In the genomic region with DNA sequence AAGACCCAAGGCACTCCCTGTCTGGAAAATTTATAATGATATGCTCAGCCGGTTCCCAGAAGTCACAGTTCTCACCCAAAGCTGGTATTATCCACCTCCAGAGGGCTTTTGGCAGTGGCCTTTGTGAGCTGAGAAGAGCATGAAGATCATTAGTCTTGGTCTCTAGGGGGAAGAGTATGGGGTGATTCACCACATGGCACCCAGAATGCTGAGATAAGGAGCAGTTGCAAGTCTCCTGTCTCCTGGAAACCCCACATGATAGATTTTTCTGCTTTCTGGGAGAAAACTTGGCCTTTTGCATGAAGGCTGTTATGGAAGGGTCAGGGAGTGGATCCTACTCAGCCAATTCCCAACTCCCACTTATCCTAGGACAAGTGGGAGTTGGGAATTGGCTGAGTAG, we compare ENCODE assay signal across 22 cellular contexts.
"Had no signal": no experiment of that assay in that cellular context is flagged by ENCODE, and none has a peak within 500 bp of the region (broad histone marks: within the 10 kb centered on the region; RNA-seq: fewer than 3 reads in every experiment).

No MANE protein-coding gene starts in this region.

- H3K9me3 ChIP-seq: body of pancreas, esophagus squamous epithelium, gastrocnemius medialis, left ventricle myocardium inferior, right lobe of liver, testis, uterus had no signal

- DNase-seq: activated CD4-positive, alpha-beta T cell treated with anti-CD3 and anti-CD28 coated beads for 1 hour; activated CD4-positive, alpha-beta T cell treated with anti-CD3 and anti-CD28 coated beads, Interleukin-2, amount 50 U/mL, for 1 hour; activated CD8-positive, alpha-beta T cell treated with anti-CD3 and anti-CD28 coated beads for 36 hours; activated T-cell treated with anti-CD3 and anti-CD28 coated beads, Interleukin-2, amount 50 U/mL, for 4 hours; anterior cingulate cortex; body of pancreas; dermis blood vessel endothelial cell; effector CD4-positive, alpha-beta T cell; esophagus squamous epithelium; gastrocnemius medialis; glutamatergic neuron; left ventricle myocardium inferior; mesendoderm; natural killer cell; right lobe of liver; stimulated activated CD4-positive, alpha-beta T cell treated with anti-CD3 and anti-CD28 coated beads, Interleukin-12 subunit alpha, Interleukin-12 subunit beta, amount 100 ng/mL, for 4 hours; stimulated activated CD4-positive, alpha-beta T cell treated with anti-CD3 and anti-CD28 coated beads, Interleukin-4, amount 100 ng/mL, for 1 hour; stimulated activated naive CD8-positive, alpha-beta T cell treated with anti-CD3 and anti-CD28 coated beads, Interleukin-15, Interleukin-2, amounts not matched to agents 100 U/mL and 50 U/mL, for 24 hours; testis; uterus had no signal

- H3K27me3 ChIP-seq: body of pancreas, esophagus squamous epithelium, right lobe of liver, testis, uterus had no signal

- H3K4me3 ChIP-seq: body of pancreas, esophagus squamous epithelium, gastrocnemius medialis, left ventricle myocardium inferior, lung, right lobe of liver, testis, uterus had no signal

- H3K36me3 ChIP-seq: esophagus squamous epithelium, gastrocnemius medialis, left ventricle myocardium inferior, right lobe of liver, uterus had no signal

- H3K4me1 ChIP-seq: body of pancreas, esophagus squamous epithelium, gastrocnemius medialis, left ventricle myocardium inferior, right lobe of liver, testis, uterus had no signal

- H3K27ac ChIP-seq: body of pancreas, epithelial cell of prostate, esophagus squamous epithelium, gastrocnemius medialis, left ventricle myocardium inferior, right lobe of liver, testis, uterus had no signal
